Comparison of ENCODE assay signal across 17 cellular contexts in genomic region chr1:107842241-107842640, GRCh38.
DNase-seq lines count a peak whose midpoint lies in the region; ATAC-seq and TF ChIP-seq lines count a peak whose summit lies in the region.
"Had no signal": no experiment of that assay in that cellular context is flagged by ENCODE, and none has a peak within 500 bp of the region (broad histone marks: within the 10 kb centered on the region; RNA-seq: fewer than 3 reads in every experiment).

No MANE protein-coding gene starts in this region.

- no peaks in the 10 kb centered on the region for H3K79me2 ChIP-seq in PC-3 (ENCODE audit: low read length)

- POLR2A ChIA-PET in PC-3 (lab: Charles Lee; ENCODE audit: unreplicated experiment), result no interaction called here

- H3K4me2 ChIP-seq in PC-3 (ENCODE audit: low read length), result peak overlapping the region; percentile 15

- no peaks in the 10 kb centered on the region for H3K9me3 ChIP-seq in PC-3 (ENCODE audit: low read length)

- peaks cover 17% of the 10 kb centered on the region for H3K9me3 Mint-ChIP-seq in activated CD4-positive, alpha-beta T cell treated with anti-CD3 and anti-CD28 coated beads, Interleukin-2, amount 10 ng/mL, durations not matched to agents 24 days and 14 days
- H3K9me3 Mint-ChIP-seq in stimulated activated effector memory CD8-positive, alpha-beta T cell treated with anti-CD3 and anti-CD28 coated beads, Interleukin-12 subunit alpha, Interleukin-12 subunit beta, amount 100 ng/mL, for 72 hours, result peaks cover 14% of the 10 kb centered on the region

- H3F3A ChIP-seq in PC-3 (ENCODE audit: low read length, unreplicated experiment), result no peaks in the 10 kb centered on the region

- H3K9me2 ChIP-seq in PC-3 (replicated peaks; ENCODE audit: low read length), result no peaks in the 10 kb centered on the region

- TF ChIP-seq CTCF in PC-3 (conservative IDR thresholded peaks at IDR 0.05; ENCODE audit: low read depth, low read length) (no peak), epithelial cell of esophagus (IDR thresholded peaks at IDR 0.05; ENCODE audit: insufficient read depth, low read depth, low read length, missing control alignments) (no peak)

- no peaks in the 10 kb centered on the region for H3K27me3 ChIP-seq in PC-3 (ENCODE audit: low read length)
- H3K27me3 ChIP-seq: SJCRH30 had no signal

- H3K4me1 ChIP-seq in PC-3 (ENCODE audit: insufficient read depth, low read length), result 0 out of 2 replicates have a peak, but pooled peaks cover 5% of the 10 kb centered on the region
- H3K4me1 ChIP-seq: SJCRH30 had no signal

- H3K9ac ChIP-seq in PC-3 (ENCODE audit: low read length), result no peak overlapping the region

- H3K36me3 ChIP-seq in PC-3 (ENCODE audit: low read depth, low read length), result no peaks in the 10 kb centered on the region
- H3K36me3 ChIP-seq: SJCRH30 had no signal

- no peak overlapping the region for H3K27ac ChIP-seq in PC-3 (ENCODE audit: low read length)
- H3K27ac ChIP-seq: SJCRH30 had no signal

- intact Hi-C loops in activated CD4-positive, alpha-beta T cell treated with anti-CD3 and anti-CD28 coated beads, Interleukin-2, amount 10 ng/mL, durations not matched to agents 24 days and 14 days (cut with micrococcal nuclease), result no loop called here
- intact Hi-C loops in PC-3 (cut with micrococcal nuclease), result no loop called here

- no peak overlapping the region for H3K27ac Mint-ChIP-seq in activated CD4-positive, alpha-beta T cell treated with anti-CD3 and anti-CD28 coated beads, Interleukin-2, amount 10 ng/mL, durations not matched to agents 24 days and 14 days
- H3K27ac Mint-ChIP-seq in stimulated activated effector memory CD8-positive, alpha-beta T cell treated with anti-CD3 and anti-CD28 coated beads, Interleukin-12 subunit alpha, Interleukin-12 subunit beta, amount 100 ng/mL, for 72 hours, result peak overlapping the region; percentile 51

- no peaks in the 10 kb centered on the region for H4K20me1 ChIP-seq in PC-3 (ENCODE audit: low read length)

- H3K4me3 Mint-ChIP-seq in activated CD4-positive, alpha-beta T cell treated with anti-CD3 and anti-CD28 coated beads, Interleukin-2, amount 10 ng/mL, durations not matched to agents 24 days and 14 days, result peak overlapping the region; percentile 5
- peak overlapping the region; percentile 27 for H3K4me3 Mint-ChIP-seq in stimulated activated effector memory CD8-positive, alpha-beta T cell treated with anti-CD3 and anti-CD28 coated beads, Interleukin-12 subunit alpha, Interleukin-12 subunit beta, amount 100 ng/mL, for 72 hours

- BruUV-seq in PC-3 (replicated peaks; lab: Mats Ljungman, UMichigan), result no TSS peak

- H2AFZ ChIP-seq in PC-3 (ENCODE audit: low read length), result no peak overlapping the region

- H3K4me3 ChIP-seq in PC-3 (ENCODE audit: low read length) (no peak overlapping the region), epithelial cell of esophagus (ENCODE audit: low read length) (no peak overlapping the region)
- H3K4me3 ChIP-seq: lung, SJCRH30 had no signal

- no peaks in the 10 kb centered on the region for H3K27me3 Mint-ChIP-seq in activated CD4-positive, alpha-beta T cell treated with anti-CD3 and anti-CD28 coated beads, Interleukin-2, amount 10 ng/mL, durations not matched to agents 24 days and 14 days

- ATAC-seq in PC-3 (peak; percentile 24; the same call in 1 of the 2 replicates), HG03432 (IDR thresholded peaks at IDR 0.05; ENCODE audit: unreplicated experiment) (no peak), GM21786 (IDR thresholded peaks at IDR 0.05; ENCODE audit: unreplicated experiment) (no peak)
- peak; percentile 85 for ATAC-seq in stimulated activated effector memory CD8-positive, alpha-beta T cell treated with anti-CD3 and anti-CD28 coated beads, Interleukin-12 subunit alpha, Interleukin-12 subunit beta, amount 100 ng/mL, for 72 hours

- no peak for DNase-seq in activated CD4-positive, alpha-beta T cell treated with anti-CD3 and anti-CD28 coated beads, Interleukin-2, amount 10 ng/mL, durations not matched to agents 24 days and 14 days
- DNase-seq in activated CD4-positive, alpha-beta T cell treated with anti-CD3 and anti-CD28 coated beads, Interleukin-2, amount 50 U/mL, for 48 hours, result no peak
- peak; percentile 42 for DNase-seq in PC-3
- peak; percentile 62 for DNase-seq in epithelial cell of esophagus (ENCODE audit: low read depth)
- no peak for DNase-seq in stimulated activated effector memory CD8-positive, alpha-beta T cell treated with anti-CD3 and anti-CD28 coated beads, Interleukin-12 subunit alpha, Interleukin-12 subunit beta, amount 100 ng/mL, for 72 hours (ENCODE audit: low spot score in 2 of 2)
- DNase-seq in NCI-H2029 (lab: John Stamatoyannopoulos, UW), result no peak
- DNase-seq: dermis blood vessel endothelial cell, HCEC 1CT, Karpas-422, NCI-H187, NCI-H748 treated with DMSO at 0.1 percent for 48 hours, occipital lobe, SJCRH30, small intestine had no signal

- CTCF ChIA-PET in PC-3 (lab: Charles Lee), result no interaction called here

- H3K4me1 Mint-ChIP-seq in activated CD4-positive, alpha-beta T cell treated with anti-CD3 and anti-CD28 coated beads, Interleukin-2, amount 10 ng/mL, durations not matched to agents 24 days and 14 days, result peaks cover 37% of the 10 kb centered on the region
- H3K4me1 Mint-ChIP-seq in stimulated activated effector memory CD8-positive, alpha-beta T cell treated with anti-CD3 and anti-CD28 coated beads, Interleukin-12 subunit alpha, Interleukin-12 subunit beta, amount 100 ng/mL, for 72 hours, result peaks cover 76% of the 10 kb centered on the region

- H3K36me3 Mint-ChIP-seq in activated CD4-positive, alpha-beta T cell treated with anti-CD3 and anti-CD28 coated beads, Interleukin-2, amount 10 ng/mL, durations not matched to agents 24 days and 14 days (ENCODE audit: low read depth), result peaks cover 7% of the 10 kb centered on the region
- no peaks in the 10 kb centered on the region for H3K36me3 Mint-ChIP-seq in stimulated activated effector memory CD8-positive, alpha-beta T cell treated with anti-CD3 and anti-CD28 coated beads, Interleukin-12 subunit alpha, Interleukin-12 subunit beta, amount 100 ng/mL, for 72 hours

Comparison
In these comparisons a context has a peak if more than half of its experiments do, and no peak if none do; other contexts are left out.
1. DNase-seq: peak in PC-3 (single experiment) and epithelial cell of esophagus (single experiment); none in activated CD4-positive, alpha-beta T cell treated with anti-CD3 and anti-CD28 coated beads, Interleukin-2, amount 10 ng/mL, durations not matched to agents 24 days and 14 days (single experiment), activated CD4-positive, alpha-beta T cell treated with anti-CD3 and anti-CD28 coated beads, Interleukin-2, amount 50 U/mL, for 48 hours (0 of 2), stimulated activated effector memory CD8-positive, alpha-beta T cell treated with anti-CD3 and anti-CD28 coated beads, Interleukin-12 subunit alpha, Interleukin-12 subunit beta, amount 100 ng/mL, for 72 hours (0 of 2) and NCI-H2029 (single experiment).
2. ATAC-seq: peak in PC-3 (single experiment) and stimulated activated effector memory CD8-positive, alpha-beta T cell treated with anti-CD3 and anti-CD28 coated beads, Interleukin-12 subunit alpha, Interleukin-12 subunit beta, amount 100 ng/mL, for 72 hours (single experiment); none in HG03432 (single experiment) and GM21786 (single experiment).